ENCODE assay signal across 20 cellular contexts in genomic region chr18:46424898-46425297, GRCh38.
DNase-seq lines count a peak whose midpoint lies in the region; ATAC-seq, FAIRE-seq and TF ChIP-seq lines count a peak whose summit lies in the region.
"Had no signal": no experiment of that assay in that cellular context is flagged by ENCODE, and none has a peak within 500 bp of the region (broad histone marks: within the 10 kb centered on the region; RNA-seq: fewer than 3 reads in every experiment).

No MANE protein-coding gene starts in this region.

- H3K27ac ChIP-seq in right atrium auricular region (no peak overlapping the region), keratinocyte (ENCODE audit: control insufficient read depth, insufficient read depth, low read length) (no peak overlapping the region), vagina (no peak overlapping the region)
- H3K27ac ChIP-seq: skin epidermis had no signal

- FAIRE-seq in keratinocyte (lab: Jason Lieb, UNC), result no peak
- FAIRE-seq: D721Med had no signal

- no peaks in the 10 kb centered on the region for H3K36me3 Mint-ChIP-seq in natural killer cell treated with Interleukin-12 subunit alpha and Interleukin-12 subunit beta and Interleukin-15 and Interleukin-18, amount 100 ng/mL, for 72 hours

- DNase-seq in cardiac septum (ENCODE audit: low spot score) (peak; percentile 70), right atrium auricular region (ENCODE audit: low spot score) (no peak), NCI-H69 (lab: John Stamatoyannopoulos, UW) (peak; percentile 50), keratinocyte (ENCODE audit: low read depth, low spot score) (no peak), vagina (ENCODE audit: extremely low spot score in 2 of 2) (peak; percentile 78 to 85), NCI-H82 treated with DMSO at 0.1 percent for 48 hours (lab: John Stamatoyannopoulos, UW; ENCODE audit: unreplicated experiment) (no peak), NCI-H524 (lab: John Stamatoyannopoulos, UW) (no peak)
- DNase-seq in natural killer cell treated with Interleukin-12 subunit alpha and Interleukin-12 subunit beta and Interleukin-15 and Interleukin-18, amount 100 ng/mL, for 72 hours (ENCODE audit: low spot score), result no peak
- DNase-seq: activated CD4-positive, alpha-beta T cell treated with anti-CD3 and anti-CD28 coated beads for 1 hour; activated naive CD4-positive, alpha-beta T cell treated with anti-CD3 and anti-CD28 coated beads, Interleukin-2, amount 50 U/mL, for 16 hours; effector CD4-positive, alpha-beta T cell; IMR-90; NCI-H1092 treated with DMSO at 0.1 percent for 48 hours; NCI-H524 treated with DMSO at 0.1 percent for 48 hours; RPMI8226; T-helper 2 cell had no signal

- peak overlapping the region; percentile 58 for H2AFZ ChIP-seq in keratinocyte (ENCODE audit: control insufficient read depth, low read length)

- no peak for ATAC-seq in natural killer cell treated with Interleukin-12 subunit alpha and Interleukin-12 subunit beta and Interleukin-15 and Interleukin-18, amount 100 ng/mL, for 72 hours

- H3K9ac ChIP-seq in keratinocyte (ENCODE audit: control insufficient read depth, extremely low read depth, insufficient read depth, low read length), result no peak overlapping the region

- H3K9me1 ChIP-seq in keratinocyte (ENCODE audit: control insufficient read depth, extremely low read depth, insufficient read depth, low read length), result no peaks in the 10 kb centered on the region

- H3K4me1 ChIP-seq in right atrium auricular region, result no peaks in the 10 kb centered on the region
- no peaks in the 10 kb centered on the region for H3K4me1 ChIP-seq in keratinocyte (ENCODE audit: control insufficient read depth, extremely low read depth, insufficient read depth, low read length)
- no peaks in the 10 kb centered on the region for H3K4me1 ChIP-seq in vagina

- H3K9me3 Mint-ChIP-seq in natural killer cell treated with Interleukin-12 subunit alpha and Interleukin-12 subunit beta and Interleukin-15 and Interleukin-18, amount 100 ng/mL, for 72 hours, result no peaks in the 10 kb centered on the region
- H3K9me3 Mint-ChIP-seq: brain, type B pancreatic cell had no signal

- no peak overlapping the region for H3K4me3 Mint-ChIP-seq in natural killer cell treated with Interleukin-12 subunit alpha and Interleukin-12 subunit beta and Interleukin-15 and Interleukin-18, amount 100 ng/mL, for 72 hours
- H3K4me3 Mint-ChIP-seq: brain, type B pancreatic cell had no signal

- no peaks in the 10 kb centered on the region for H3K27me3 Mint-ChIP-seq in natural killer cell treated with Interleukin-12 subunit alpha and Interleukin-12 subunit beta and Interleukin-15 and Interleukin-18, amount 100 ng/mL, for 72 hours
- H3K27me3 Mint-ChIP-seq: brain, type B pancreatic cell had no signal

- H3K4me3 ChIP-seq in right atrium auricular region (no peak overlapping the region), keratinocyte (ENCODE audit: control insufficient read depth in 2 of 3, extremely low read depth in 1 of 3, insufficient read depth in 2 of 3, low read depth in 1 of 3, low read length in 3 of 3) (no peak overlapping the region), vagina (no peak overlapping the region)
- H3K4me3 ChIP-seq: skin epidermis had no signal

- H4K20me1 ChIP-seq in keratinocyte (ENCODE audit: control insufficient read depth, extremely low read depth, insufficient read depth, low read length), result no peaks in the 10 kb centered on the region

- TF ChIP-seq POLR2A in vagina (IDR thresholded peaks at IDR 0.05), result no peak

- H3K4me1 Mint-ChIP-seq in natural killer cell treated with Interleukin-12 subunit alpha and Interleukin-12 subunit beta and Interleukin-15 and Interleukin-18, amount 100 ng/mL, for 72 hours (ENCODE audit: low read depth in 2 of 2), result peaks cover 17 to 43% of the 10 kb centered on the region in 2 donors

- H3K4me2 ChIP-seq in keratinocyte (ENCODE audit: control insufficient read depth, extremely low read depth, insufficient read depth, low read depth, low read length), result no peak overlapping the region

- no peak overlapping the region for H3K27ac Mint-ChIP-seq in natural killer cell treated with Interleukin-12 subunit alpha and Interleukin-12 subunit beta and Interleukin-15 and Interleukin-18, amount 100 ng/mL, for 72 hours
- H3K27ac Mint-ChIP-seq: type B pancreatic cell had no signal

- no peaks in the 10 kb centered on the region for H3K36me3 ChIP-seq in right atrium auricular region
- H3K36me3 ChIP-seq in keratinocyte (ENCODE audit: control insufficient read depth in 2 of 2, extremely low read depth in 1 of 2, insufficient read depth in 2 of 2, low read length in 2 of 2), result no peaks in the 10 kb centered on the region
- H3K36me3 ChIP-seq in vagina, result no peaks in the 10 kb centered on the region

- no peaks in the 10 kb centered on the region for H3K9me3 ChIP-seq in right atrium auricular region
- no peaks in the 10 kb centered on the region for H3K9me3 ChIP-seq in keratinocyte (ENCODE audit: control insufficient read depth, low read depth, low read length)
- no peaks in the 10 kb centered on the region for H3K9me3 ChIP-seq in vagina

- H3K27me3 ChIP-seq in right atrium auricular region (no peaks in the 10 kb centered on the region), keratinocyte (ENCODE audit: control insufficient read depth, extremely low read depth, insufficient read depth, low read length) (no peaks in the 10 kb centered on the region), vagina (no peaks in the 10 kb centered on the region)

- dilution Hi-C loops in keratinocyte (cut with MboI; ENCODE audit: extremely low pct_ligation_motif_present, low sequenced_read_pairs), result no loop called here

- H3K79me2 ChIP-seq in keratinocyte (ENCODE audit: control insufficient read depth, insufficient read depth, low read length), result no peaks in the 10 kb centered on the region

- TF ChIP-seq CTCF in right atrium auricular region (IDR thresholded peaks at IDR 0.05) (no peak), keratinocyte (optimal IDR thresholded peaks at IDR 0.05 in 1 of 3, IDR thresholded peaks at IDR 0.05 in 1 of 3, conservative IDR thresholded peaks at IDR 0.05 in 1 of 3; ENCODE audit: extremely low read depth in 1 of 3, insufficient read depth in 2 of 3, low read length in 3 of 3) (no peak), vagina (IDR thresholded peaks at IDR 0.05) (no peak)

- intact Hi-C loops in cardiac septum (cut with DNase I) (no loop called here), vagina (cut with DNase I) (no loop called here)

Comparison
In these comparisons a context has a peak if more than half of its experiments do, and no peak if none do; other contexts are left out.
1. DNase-seq: peak in cardiac septum (single experiment), NCI-H69 (single experiment) and vagina (2 of 2); none in right atrium auricular region (single experiment), keratinocyte (single experiment), NCI-H82 treated with DMSO at 0.1 percent for 48 hours (single experiment), natural killer cell treated with Interleukin-12 subunit alpha and Interleukin-12 subunit beta and Interleukin-15 and Interleukin-18, amount 100 ng/mL, for 72 hours (single experiment) and NCI-H524 (0 of 2).